Comparison of ENCODE assay signal across 22 cellular contexts in genomic region chr10:17056781-17057191, GRCh38.
DNase-seq lines count a peak whose midpoint lies in the region; ATAC-seq, FAIRE-seq and TF ChIP-seq lines count a peak whose summit lies in the region.
"Had no signal": no experiment of that assay in that cellular context is flagged by ENCODE, and none has a peak within 500 bp of the region (broad histone marks: within the 10 kb centered on the region; RNA-seq: fewer than 3 reads in every experiment).

No MANE protein-coding gene starts in this region.

- H3K27me3 ChIP-seq in fibroblast of lung (ENCODE audit: control insufficient read depth, insufficient read depth, low read length), result no peaks in the 10 kb centered on the region
- no peaks in the 10 kb centered on the region for H3K27me3 ChIP-seq in smooth muscle cell (ENCODE audit: low read depth)
- H3K27me3 ChIP-seq in left lung, result no peaks in the 10 kb centered on the region
- H3K27me3 ChIP-seq: thyroid gland had no signal

- no peak for TF ChIP-seq POLR2A in H54 (IDR thresholded peaks at IDR 0.05; ENCODE audit: low read depth, low read length)

- H2AFZ ChIP-seq in fibroblast of lung (ENCODE audit: low read length), result no peak overlapping the region
- H2AFZ ChIP-seq in smooth muscle cell (ENCODE audit: low read depth), result no peak overlapping the region

- peaks cover 26% of the 10 kb centered on the region for H3F3A ChIP-seq in smooth muscle cell (ENCODE audit: low read depth)

- no peaks in the 10 kb centered on the region for H4K20me1 ChIP-seq in fibroblast of lung (ENCODE audit: control insufficient read depth, extremely low read depth, insufficient read depth, low read length)
- H4K20me1 ChIP-seq in smooth muscle cell (ENCODE audit: low read depth), result no peaks in the 10 kb centered on the region

- H3K4me3 ChIP-seq in fibroblast of lung (replicated peaks in 1 of 4; ENCODE audit: control extremely low read depth in 1 of 4, insufficient read depth in 1 of 4, low read depth in 3 of 4, low read length in 4 of 4) (no peak overlapping the region), smooth muscle cell (no peak overlapping the region), left lung (no peak overlapping the region)
- H3K4me3 ChIP-seq: mucosa of descending colon, thyroid gland had no signal

- DNase-seq in H54 (ENCODE audit: insufficient read length, low spot score) (no peak), astrocyte of the hippocampus (ENCODE audit: low read depth, low spot score) (peak; percentile 19), fibroblast of lung (ENCODE audit: low read depth in 2 of 2) (peak; percentile 73 to 88), smooth muscle cell (lab: John Stamatoyannopoulos, UW; ENCODE audit: unreplicated experiment) (no peak), left lung (no peak), Right ventricle myocardium inferior (ENCODE audit: missing footprints) (no peak), GM20000 (ENCODE audit: low spot score) (no peak)
- DNase-seq: activated CD4-positive, alpha-beta memory T cell treated with anti-CD3 and anti-CD28 coated beads for 36 hours; activated T-cell treated with anti-CD3 and anti-CD28 coated beads, Interleukin-2, amount 50 U/mL, for 1 hour; C1 segment of cervical spinal cord; effector memory CD8-positive, alpha-beta T cell; mucosa of descending colon; NCI-H2029; NCI-H510A treated with DMSO at 0.1 percent for 48 hours; SHP77; thyroid gland had no signal

- H3K36me3 ChIP-seq in fibroblast of lung (ENCODE audit: control insufficient read depth, insufficient read depth, low read length) (no peaks in the 10 kb centered on the region), smooth muscle cell (ENCODE audit: low read depth) (no peaks in the 10 kb centered on the region), left lung (no peaks in the 10 kb centered on the region)
- H3K36me3 ChIP-seq: thyroid gland had no signal

- H3K4me2 ChIP-seq in fibroblast of lung (ENCODE audit: extremely low read depth, insufficient read depth, low read length) (peak overlapping the region; percentile 8), smooth muscle cell (peak overlapping the region; percentile 30)

- H3K9me3 ChIP-seq in fibroblast of lung (ENCODE audit: control insufficient read depth, insufficient read depth, low read depth, low read length) (no peaks in the 10 kb centered on the region), smooth muscle cell (replicated peaks; ENCODE audit: low read depth) (no peaks in the 10 kb centered on the region), left lung (peaks cover 0 to 2% of the 10 kb centered on the region in 2 donors)
- H3K9me3 ChIP-seq: mucosa of descending colon, thyroid gland had no signal

- H3K79me2 ChIP-seq in fibroblast of lung (ENCODE audit: control insufficient read depth, insufficient read depth, low read length), result no peaks in the 10 kb centered on the region
- H3K79me2 ChIP-seq in smooth muscle cell (ENCODE audit: low read depth), result no peaks in the 10 kb centered on the region

- H3K27ac ChIP-seq in fibroblast of lung (ENCODE audit: insufficient read depth, low read length) (peak overlapping the region; percentile 59), smooth muscle cell (ENCODE audit: low read depth) (peak overlapping the region; percentile 11), left lung (no peak overlapping the region)
- H3K27ac ChIP-seq: thyroid gland, VCaP had no signal

- H3K9ac ChIP-seq in fibroblast of lung (ENCODE audit: insufficient read depth, low read length) (no peak overlapping the region), smooth muscle cell (ENCODE audit: low read depth) (no peak overlapping the region)

- H3K4me1 ChIP-seq in fibroblast of lung (ENCODE audit: control insufficient read depth, extremely low read depth, insufficient read depth, low read length), result peaks cover 15% of the 10 kb centered on the region
- H3K4me1 ChIP-seq in smooth muscle cell (ENCODE audit: low read depth), result peaks cover 16% of the 10 kb centered on the region
- H3K4me1 ChIP-seq in left lung, result peaks cover 0 to 3% of the 10 kb centered on the region in 2 donors
- H3K4me1 ChIP-seq: thyroid gland had no signal

- TF ChIP-seq CTCF in fibroblast of lung (conservative IDR thresholded peaks at IDR 0.05 in 1 of 2, IDR thresholded peaks at IDR 0.05 in 1 of 2; ENCODE audit: low read depth in 1 of 2, low read length in 2 of 2) (no peak), smooth muscle cell (IDR thresholded peaks at IDR 0.05; ENCODE audit: borderline replicate concordance, insufficient read depth, poor library complexity, severe bottlenecking) (no peak), left lung (IDR thresholded peaks at IDR 0.05) (no peak), GM20000 (IDR thresholded peaks at IDR 0.05; ENCODE audit: extremely low read depth, missing control alignments) (no peak)

- ATAC-seq in left lung (no peak), Right ventricle myocardium inferior (no peak), GM18867 (IDR thresholded peaks at IDR 0.05; ENCODE audit: unreplicated experiment) (no peak)
- ATAC-seq: activated naive CD4-positive, alpha-beta T cell treated with anti-CD3 and anti-CD28 coated beads, Interleukin-2, amount 50 U/mL, for 72 hours; effector memory CD8-positive, alpha-beta T cell; mucosa of descending colon; stimulated activated effector memory CD8-positive, alpha-beta T cell treated with anti-CD3 and anti-CD28 coated beads, Interleukin-12 subunit alpha, Interleukin-12 subunit beta, amount 100 ng/mL, for 72 hours had no signal

- WGBS in smooth muscle cell (ENCODE audit: low lambda C conversion rate), result 8% methylated on average over 2 of the region's 2 CpGs

- peak; percentile 69 for FAIRE-seq in H54 (lab: Jason Lieb, UNC)
- FAIRE-seq: GM18507, H1 had no signal

- intact Hi-C loops in left lung (cut with DNase I) (no loop called here), Right ventricle myocardium inferior (cut with DNase I) (no loop called here)

Comparison
In these comparisons a context has a peak if more than half of its experiments do, and no peak if none do; other contexts are left out.
1. DNase-seq: peak in astrocyte of the hippocampus (single experiment) and fibroblast of lung (2 of 2); none in H54 (single experiment), smooth muscle cell (single experiment), left lung (0 of 2), Right ventricle myocardium inferior (single experiment) and GM20000 (single experiment).
2. H3K27ac ChIP-seq: peak in fibroblast of lung (single experiment) and smooth muscle cell (single experiment); none in left lung (0 of 2).